ENCODE assay signal across 8 cellular contexts in genomic region chr2:232522014-232522854, GRCh38. TPM values are rescaled to one million over a fixed set of nuclear protein-coding genes. Genes with fewer than 3 reads are reported as not detected.
DNase-seq lines count a peak whose midpoint lies in the region; TF ChIP-seq lines count a peak whose summit lies in the region.

No MANE protein-coding gene starts in this region.

- H3K79me2 ChIP-seq in MM.1S (ENCODE audit: low read length), result no peaks in the 10 kb centered on the region
- no peaks in the 10 kb centered on the region for H3K79me2 ChIP-seq in fibroblast of lung (ENCODE audit: control insufficient read depth, insufficient read depth, low read length)

- DNase-seq in GM10248 (ENCODE audit: extremely low spot score) (peak; percentile 88), MM.1S (peak; percentile 16), activated T-cell treated with anti-CD3 and anti-CD28 coated beads for 4 hours (peak; percentile 66), fibroblast of lung (ENCODE audit: low read depth in 2 of 2) (no peak), ovary (peak; percentile 39 to 81 (median 77)), transverse colon (peak; percentile 57), pons (ENCODE audit: low spot score) (no peak), NCI-H2029 treated with DMSO at 0.1 percent for 48 hours (lab: John Stamatoyannopoulos, UW) (no peak)

- H3F3A ChIP-seq in MM.1S (ENCODE audit: insufficient read depth, low read length), result no peaks in the 10 kb centered on the region

- POLR2A ChIA-PET in GM10248 (lab: Yijun Ruan, JAX), result no interaction called here

- CTCF ChIA-PET in GM10248 (lab: Yijun Ruan, JAX), result interaction anchor here (0.6 to 2.7 kb wide), 10 partner anchors 8 to 76 kb away, joined by 3 to 10 read pairs (median 4); no protein-coding TSS in a partner anchor

- intact Hi-C loops in ovary (cut with DNase I), result loop anchor here (2.0 to 10.0 kb wide), 6 partner anchors 75 to 600 kb away; partner anchors contain the start of gene NPPC (in 2 of the 4)
- intact Hi-C loops in transverse colon (cut with DNase I; ENCODE audit: low total_unique reads), result loop anchor here (5.0 kb wide), 1 partner anchor 80 kb away; no protein-coding TSS in a partner anchor

- WGBS in ovary, 3 donors, result 5 to 12% (median 8%) methylated on average over 42 to 79 of the region's 79 CpGs
- WGBS in transverse colon (ENCODE audit: low coverage in 1 of 2), 2 donors, result 11% methylated on average over 46 of the region's 79 CpGs; no CpG with 5 or more reads in 1 of the 2 donors

- H3K9ac ChIP-seq in MM.1S (ENCODE audit: low read length), result no peak overlapping the region
- no peak overlapping the region for H3K9ac ChIP-seq in fibroblast of lung (ENCODE audit: insufficient read depth, low read length)

- no peaks in the 10 kb centered on the region for H3K36me3 ChIP-seq in MM.1S (replicated peaks; ENCODE audit: insufficient read depth, low read length)
- no peaks in the 10 kb centered on the region for H3K36me3 ChIP-seq in fibroblast of lung (ENCODE audit: control insufficient read depth, insufficient read depth, low read length)
- H3K36me3 ChIP-seq in ovary, result no peaks in the 10 kb centered on the region
- H3K36me3 ChIP-seq in transverse colon, result no peaks in the 10 kb centered on the region

- no peaks in the 10 kb centered on the region for H3K9me3 ChIP-seq in MM.1S (replicated peaks; ENCODE audit: insufficient read depth, low read length)
- H3K9me3 ChIP-seq in fibroblast of lung (ENCODE audit: control insufficient read depth, insufficient read depth, low read depth, low read length), result no peaks in the 10 kb centered on the region
- no peaks in the 10 kb centered on the region for H3K9me3 ChIP-seq in ovary
- H3K9me3 ChIP-seq in transverse colon, result no peaks in the 10 kb centered on the region

- H3K27me3 ChIP-seq in MM.1S (replicated peaks; ENCODE audit: insufficient read depth, low read length), result peaks cover 59% of the 10 kb centered on the region
- H3K27me3 ChIP-seq in fibroblast of lung (ENCODE audit: control insufficient read depth, insufficient read depth, low read length), result peaks cover 15% of the 10 kb centered on the region
- no peaks in the 10 kb centered on the region for H3K27me3 ChIP-seq in ovary
- peaks cover 78% of the 10 kb centered on the region for H3K27me3 ChIP-seq in transverse colon

- TF ChIP-seq EP300 in ovary (IDR thresholded peaks at IDR 0.05), result no peak
- no peak for TF ChIP-seq EP300 in transverse colon (IDR thresholded peaks at IDR 0.05; ENCODE audit: low read depth)

- H3K4me1 ChIP-seq in MM.1S (ENCODE audit: low read length) (no peaks in the 10 kb centered on the region), fibroblast of lung (ENCODE audit: control insufficient read depth, extremely low read depth, insufficient read depth, low read length) (no peaks in the 10 kb centered on the region), ovary (ENCODE audit: insufficient read depth) (no peaks in the 10 kb centered on the region), transverse colon (peaks cover 0 to 25% (median 25%) of the 10 kb centered on the region in 4 donors)

- in situ Hi-C loops in transverse colon (cut with MboI; ENCODE audit: low pct_ligation_motif_present in 1 of 4, low pct_unique_long_range_greater_than_20kb in 1 of 4, low sequenced_read_pairs in 3 of 4), result no loop called here

- TF ChIP-seq POLR2A in ovary (IDR thresholded peaks at IDR 0.05), result no peak
- no peak for TF ChIP-seq POLR2A in transverse colon (IDR thresholded peaks at IDR 0.05)

- no peaks in the 10 kb centered on the region for H3K9me2 ChIP-seq in MM.1S (replicated peaks; ENCODE audit: insufficient read depth, low read length)

- no peak overlapping the region for H3K27ac ChIP-seq in MM.1S (ENCODE audit: low read length)
- no peak overlapping the region for H3K27ac ChIP-seq in fibroblast of lung (ENCODE audit: insufficient read depth, low read length)
- no peak overlapping the region for H3K27ac ChIP-seq in ovary
- H3K27ac ChIP-seq in transverse colon, result no peak overlapping the region

- peak; percentile 68 for TF ChIP-seq CTCF in GM10248 (IDR thresholded peaks at IDR 0.05; ENCODE audit: control extremely low read depth, extremely low read depth, low read depth, missing control alignments)
- peak; percentile 54 for TF ChIP-seq CTCF in MM.1S (IDR thresholded peaks at IDR 0.05; ENCODE audit: low read length)
- TF ChIP-seq CTCF in fibroblast of lung (conservative IDR thresholded peaks at IDR 0.05 in 1 of 2, IDR thresholded peaks at IDR 0.05 in 1 of 2; ENCODE audit: low read depth in 1 of 2, low read length in 2 of 2), result peak; percentile 13 to 58
- peak; percentile 91 to 97 (median 94) for TF ChIP-seq CTCF in ovary (IDR thresholded peaks at IDR 0.05)
- peak in 4 of 5 experiments; percentile 78 to 96 (median 88) for TF ChIP-seq CTCF in transverse colon (IDR thresholded peaks at IDR 0.05)

- peak overlapping the region; percentile 70; the same call in 1 of the 2 replicates for H3K4me2 ChIP-seq in MM.1S (ENCODE audit: low read depth, low read length)
- H3K4me2 ChIP-seq in fibroblast of lung (ENCODE audit: extremely low read depth, insufficient read depth, low read length), result no peak overlapping the region

- H2AFZ ChIP-seq in MM.1S (ENCODE audit: low read length) (no peak overlapping the region), fibroblast of lung (ENCODE audit: low read length) (no peak overlapping the region)

- no peaks in the 10 kb centered on the region for H4K20me1 ChIP-seq in MM.1S (ENCODE audit: insufficient read depth, low read length)
- no peaks in the 10 kb centered on the region for H4K20me1 ChIP-seq in fibroblast of lung (ENCODE audit: control insufficient read depth, extremely low read depth, insufficient read depth, low read length)

- peak overlapping the region; percentile 42 for H3K4me3 ChIP-seq in MM.1S (ENCODE audit: low read length)
- no peak overlapping the region for H3K4me3 ChIP-seq in fibroblast of lung (replicated peaks in 1 of 4; ENCODE audit: control extremely low read depth in 1 of 4, insufficient read depth in 1 of 4, low read depth in 3 of 4, low read length in 4 of 4)
- H3K4me3 ChIP-seq in ovary, result peak overlapping the region; percentile 21
- H3K4me3 ChIP-seq in transverse colon, result peak overlapping the region in 2 of 4 donors; percentile 4 to 28

RNA-seq across cellular contexts. Expression of gene PRSS56, which starts 2.0 kb away (rescaled TPM):
- total RNA-seq in fibroblast of lung (not detected in 2 replicates), ovary (under 1 TPM in 2 of 7 donors, not detected in 5; 0.27 to 0.35 TPM), transverse colon (not detected)
- polyA plus RNA-seq in fibroblast of lung (not detected in 2 replicates), ovary (not detected)
- polyA plus RNA-seq in fibroblast of lung (2012), result not detected in 2 replicates
- polyA minus RNA-seq in fibroblast of lung (ENCODE audit: low replicate concordance), result not detected in 2 replicates

RNA-seq across cellular contexts. Expression of gene CHRND, which starts 3.7 kb away (rescaled TPM):
- not detected in 2 replicates for total RNA-seq in fibroblast of lung
- polyA plus RNA-seq in fibroblast of lung, result not detected in 2 replicates
- polyA plus RNA-seq in fibroblast of lung (2012), result not detected in 2 replicates
- not detected in 2 replicates for polyA minus RNA-seq in fibroblast of lung (ENCODE audit: low replicate concordance)
- under 1 TPM in 2 of 7 donors, not detected in 5; 0.28 to 0.40 TPM for total RNA-seq in ovary
- not detected for polyA plus RNA-seq in ovary
- total RNA-seq in transverse colon, result not detected

RNA-seq across cellular contexts. Expression of gene CHRNG, which starts 17.3 kb away (rescaled TPM):
- not detected in 2 replicates for total RNA-seq in fibroblast of lung
- polyA plus RNA-seq in fibroblast of lung, result not detected in 2 replicates
- not detected in 2 replicates for polyA plus RNA-seq in fibroblast of lung (2012)
- not detected in 2 replicates for polyA minus RNA-seq in fibroblast of lung (ENCODE audit: low replicate concordance)
- not detected for total RNA-seq in ovary
- polyA plus RNA-seq in ovary, result not detected
- total RNA-seq in transverse colon, result not detected

RNA-seq across cellular contexts. Expression of gene TIGD1, which starts 28.1 kb away (rescaled TPM):
- total RNA-seq in fibroblast of lung (2.1 and 4.0 TPM in 2 replicates), ovary (1 to 10 TPM; 4.3 to 9.7 (median 7.6) TPM), transverse colon (10 to 100 TPM in 2 of 4 donors, 1 to 10 TPM in 2; 4.6 to 23.1 (median 11.9) TPM)
- polyA plus RNA-seq in fibroblast of lung (2.5 and 3.0 TPM in 2 replicates), ovary (1 to 10 TPM; 5.1 to 6.6 TPM)
- polyA plus RNA-seq in fibroblast of lung (2012), result 1.4 and 2.1 TPM in 2 replicates
- polyA minus RNA-seq in fibroblast of lung (ENCODE audit: low replicate concordance), result 0.12 and 1.6 TPM in 2 replicates

RNA-seq across cellular contexts. Expression of gene EIF4E2, which starts 28.3 kb away (rescaled TPM):
- total RNA-seq in fibroblast of lung (94.5 and 101 TPM in 2 replicates), ovary (10 to 100 TPM; 18.6 to 47.6 (median 42.8) TPM), transverse colon (1,000 to 10,000 TPM in 1 of 4 donors, 10 to 100 TPM in 3; 46.0 to 2,324 (median 55.7) TPM)
- polyA plus RNA-seq in fibroblast of lung (75.3 and 77.6 TPM in 2 replicates), ovary (100 to 1,000 TPM in 1 of 2 donors, 10 to 100 TPM in 1; 41.9 to 111 TPM)
- polyA plus RNA-seq in fibroblast of lung (2012), result 92.7 and 118 TPM in 2 replicates
- polyA minus RNA-seq in fibroblast of lung (ENCODE audit: low replicate concordance), result 31.8 and 54.8 TPM in 2 replicates

Comparison
In these comparisons a context has a peak if more than half of its experiments do, and no peak if none do; other contexts are left out.
1. DNase-seq: peak in GM10248 (single experiment), MM.1S (single experiment), activated T-cell treated with anti-CD3 and anti-CD28 coated beads for 4 hours (single experiment), ovary (5 of 5) and transverse colon (single experiment); none in fibroblast of lung (0 of 2), pons (single experiment) and NCI-H2029 treated with DMSO at 0.1 percent for 48 hours (single experiment).
2. CTCF ChIP-seq: peak in every context shown above with its lines; median percentile 94 in ovary; 88 in transverse colon; 68 in GM10248; 54 in MM.1S; 36 in fibroblast of lung.
3. H3K4me3 ChIP-seq: peak in MM.1S (single experiment) and ovary (single experiment); none in fibroblast of lung (0 of 4).